ENCODE assay signal across 8 cellular contexts in genomic region chr10:67764012-67764822, GRCh38.
DNase-seq lines count a peak whose midpoint lies in the region; ATAC-seq and TF ChIP-seq lines count a peak whose summit lies in the region.

No MANE protein-coding gene starts in this region.

- no peaks in the 10 kb centered on the region for H3K9me3 Mint-ChIP-seq in activated naive CD4-positive, alpha-beta T cell treated with anti-CD3 and anti-CD28 coated beads, Interleukin-2, amount 50 U/mL, for 24 hours

- peaks cover 18% of the 10 kb centered on the region for H3K4me1 Mint-ChIP-seq in activated naive CD4-positive, alpha-beta T cell treated with anti-CD3 and anti-CD28 coated beads, Interleukin-2, amount 50 U/mL, for 24 hours

- DNase-seq in GF-D8 (lab: John Stamatoyannopoulos, UW) (peak; percentile 83), NB4 (ENCODE audit: low read depth) (peak; percentile 97), SK-N-DZ (ENCODE audit: low spot score) (peak; percentile 98), glomerular endothelial cell (ENCODE audit: extremely low read depth, low read depth, low spot score) (peak; percentile 89), nucleus accumbens (lab: John Stamatoyannopoulos, UW) (peak; percentile 32 to 98 (median 93)), suprapubic skin (ENCODE audit: low spot score in 2 of 2) (peak; percentile 95 to 97)

- peak overlapping the region; percentile 95 for H3K4me3 Mint-ChIP-seq in activated naive CD4-positive, alpha-beta T cell treated with anti-CD3 and anti-CD28 coated beads, Interleukin-2, amount 50 U/mL, for 24 hours

- H3K9me3 ChIP-seq in suprapubic skin: no peaks in the 10 kb centered on the region

- H3K36me3 Mint-ChIP-seq in activated naive CD4-positive, alpha-beta T cell treated with anti-CD3 and anti-CD28 coated beads, Interleukin-2, amount 50 U/mL, for 24 hours: peaks cover 2% of the 10 kb centered on the region

- TF ChIP-seq EP300 in suprapubic skin (IDR thresholded peaks at IDR 0.05): no peak

- no peak for TF ChIP-seq POLR2A in NB4 (IDR thresholded peaks at IDR 0.05; ENCODE audit: extremely low read depth, insufficient read length)
- TF ChIP-seq POLR2A in suprapubic skin (IDR thresholded peaks at IDR 0.05): no peak

- ATAC-seq in HG02571 (IDR thresholded peaks at IDR 0.05; ENCODE audit: unreplicated experiment): peak; percentile 85

- no peaks in the 10 kb centered on the region for H3K36me3 ChIP-seq in suprapubic skin

- H3K27ac ChIP-seq in suprapubic skin: peak overlapping the region; percentile 95

- H3K27ac Mint-ChIP-seq in activated naive CD4-positive, alpha-beta T cell treated with anti-CD3 and anti-CD28 coated beads, Interleukin-2, amount 50 U/mL, for 24 hours: peak overlapping the region; percentile 99

- no peaks in the 10 kb centered on the region for H3K27me3 Mint-ChIP-seq in activated naive CD4-positive, alpha-beta T cell treated with anti-CD3 and anti-CD28 coated beads, Interleukin-2, amount 50 U/mL, for 24 hours

- WGBS in suprapubic skin: under 1% methylated on average over 50 of the region's 56 CpGs

- no peak for TF ChIP-seq CTCF in NB4 (IDR thresholded peaks at IDR 0.05; ENCODE audit: low read depth, low read length)
- TF ChIP-seq CTCF in suprapubic skin (IDR thresholded peaks at IDR 0.05): no peak

- no peaks in the 10 kb centered on the region for H3K27me3 ChIP-seq in suprapubic skin

- peaks cover 12% of the 10 kb centered on the region for H3K4me1 ChIP-seq in suprapubic skin

- peak overlapping the region; percentile 89 for H3K4me3 ChIP-seq in NB4 (ENCODE audit: low read depth, low read length)
- H3K4me3 ChIP-seq in suprapubic skin: peak overlapping the region; percentile 75

Comparison
In these comparisons a context has a peak if more than half of its experiments do, and no peak if none do; other contexts are left out.
1. Peak in every context shown above with its lines: DNase-seq, ATAC-seq, H3K4me3 ChIP-seq and H3K27ac ChIP-seq.